ENCODE assay signal across 1 cellular context in the genomic region with DNA sequence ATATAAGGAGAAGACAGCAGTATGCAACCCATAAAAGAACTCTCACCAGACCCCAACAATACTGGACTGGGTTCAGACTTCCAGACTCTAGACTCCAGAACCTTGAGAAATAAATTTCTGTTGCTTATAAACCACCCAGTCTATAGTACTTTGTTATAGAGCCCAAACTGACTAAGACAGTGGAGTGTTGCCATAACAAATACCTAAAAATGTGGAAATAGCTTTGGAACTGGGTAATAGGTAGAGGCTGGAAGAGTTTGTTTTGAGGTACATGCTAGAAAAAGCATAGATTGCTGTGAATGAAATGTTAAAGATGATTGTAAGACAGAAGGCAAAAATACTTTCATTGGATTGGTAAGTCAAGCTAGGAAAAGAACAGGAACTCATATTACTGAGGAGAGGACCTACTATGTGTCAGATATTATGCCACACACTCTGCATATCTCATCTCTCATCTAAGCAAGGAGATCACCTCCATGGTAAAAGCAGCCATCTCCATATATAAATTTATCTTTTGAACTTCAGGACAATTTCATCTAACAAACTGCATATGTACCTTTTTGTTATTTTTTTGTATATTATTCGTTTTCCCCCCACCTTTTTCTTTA.
TF ChIP-seq lines count a peak whose summit lies in the region.

No MANE protein-coding gene starts in this region.

TF ChIP-seq in HepG2, 621 proteins besides CTCF, POLR2A, EP300 and RAD21:
- peak; percentile 85 for TF ChIP-seq ZKSCAN1 (IDR thresholded peaks at IDR 0.05; ENCODE audit: low read length)
- TF ChIP-seq MTA1 (CRISPR knock-in tag; IDR thresholded peaks at IDR 0.05; ENCODE audit: borderline replicate concordance): no peak
TF ChIP-seq in HepG2: peak in this region for 1.
